In genomic region chr9:6433405-6433804, GRCh38 we compare ENCODE assay signal across 14 cellular contexts. TPM values are rescaled to one million over a fixed set of nuclear protein-coding genes. Genes with fewer than 3 reads are reported as not detected.
DNase-seq lines count a peak whose midpoint lies in the region; ATAC-seq, FAIRE-seq and TF ChIP-seq lines count a peak whose summit lies in the region.
"Had no signal": no experiment of that assay in that cellular context is flagged by ENCODE, and none has a peak within 500 bp of the region (broad histone marks: within the 10 kb centered on the region; RNA-seq: fewer than 3 reads in every experiment).

No MANE protein-coding gene starts in this region.

- no peak for TF ChIP-seq CTCF in omental fat pad (IDR thresholded peaks at IDR 0.05)
- no peak for TF ChIP-seq CTCF in lower leg skin (IDR thresholded peaks at IDR 0.05)

- no peak for TF ChIP-seq POLR2A in lower leg skin (IDR thresholded peaks at IDR 0.05)

- peak in 2 of 3 donors; percentile 46 to 60 for DNase-seq in CD4-positive, CD25-positive, alpha-beta regulatory T cell
- DNase-seq in GM19239 (ENCODE audit: insufficient read length, low spot score) (no peak), astrocyte of the hippocampus (ENCODE audit: low read depth, low spot score) (peak; percentile 29), memory B cell (ENCODE audit: low spot score in 2 of 2) (no peak), omental fat pad (ENCODE audit: low spot score) (no peak), lower leg skin (ENCODE audit: low spot score in 2 of 2) (no peak), hepatic stellate cell (ENCODE audit: low spot score) (no peak), NCI-H146 (lab: John Stamatoyannopoulos, UW) (no peak)
- DNase-seq: foreskin melanocyte; NCI-H1930; NK-92 treated with Interleukin-12 subunit alpha and Interleukin-12 subunit beta, amount 100 ng/mL, for 24 hours; stimulated activated CD4-positive, alpha-beta T cell treated with anti-CD3 and anti-CD28 coated beads, Interleukin-15, amount 100 ng/mL, for 24 hours had no signal

- peaks cover 21% of the 10 kb centered on the region for H3K36me3 ChIP-seq in CD4-positive, CD25-positive, alpha-beta regulatory T cell (ENCODE audit: control insufficient read depth, insufficient read depth, low read length)
- H3K36me3 ChIP-seq: cardiac muscle cell had no signal

- H3K27me3 ChIP-seq in CD4-positive, CD25-positive, alpha-beta regulatory T cell (ENCODE audit: control insufficient read depth, insufficient read depth, low read length) = no peaks in the 10 kb centered on the region
- H3K27me3 ChIP-seq: cardiac muscle cell had no signal

- WGBS in lower leg skin, 2 donors = 85 to 87% methylated on average over 2 of the region's 2 CpGs

- peaks cover 53 to 89% (median 66%) of the 10 kb centered on the region in 4 donors for H3K4me1 Mint-ChIP-seq in CD4-positive, CD25-positive, alpha-beta regulatory T cell
- H3K4me1 Mint-ChIP-seq in memory B cell = peaks cover 41% of the 10 kb centered on the region

- H3K9me3 ChIP-seq in CD4-positive, CD25-positive, alpha-beta regulatory T cell (ENCODE audit: control insufficient read depth in 2 of 2, low read length in 2 of 2) = no peaks in the 10 kb centered on the region

- intact Hi-C loops in lower leg skin (cut with DNase I; ENCODE audit: low total_unique reads) = no loop called here

- peaks cover 42% of the 10 kb centered on the region for H3K36me3 Mint-ChIP-seq in CD4-positive, CD25-positive, alpha-beta regulatory T cell
- peaks cover 16% of the 10 kb centered on the region for H3K36me3 Mint-ChIP-seq in memory B cell

- ATAC-seq in CD4-positive, CD25-positive, alpha-beta regulatory T cell (ENCODE audit: low read depth in 2 of 2) = peak; percentile 36 to 47
- ATAC-seq in memory B cell (ENCODE audit: low read depth) (peak; percentile 53), omental fat pad (ENCODE audit: low FRiP score) (no peak)
- ATAC-seq: HCT116 had no signal

- peak overlapping the region; percentile 66 for H3K27ac ChIP-seq in CD4-positive, CD25-positive, alpha-beta regulatory T cell (ENCODE audit: insufficient read depth, low read length, poor library complexity, severe bottlenecking)
- H3K27ac ChIP-seq: cardiac muscle cell had no signal

- peak overlapping the region; percentile 88 to 96 (median 89) for H3K27ac Mint-ChIP-seq in CD4-positive, CD25-positive, alpha-beta regulatory T cell
- H3K27ac Mint-ChIP-seq in memory B cell = peak overlapping the region; percentile 66

- peaks cover 72% of the 10 kb centered on the region for H3K4me1 ChIP-seq in CD4-positive, CD25-positive, alpha-beta regulatory T cell (ENCODE audit: control insufficient read depth, insufficient read depth, low read length, poor library complexity, severe bottlenecking)

- H3K4me3 ChIP-seq in CD4-positive, CD25-positive, alpha-beta regulatory T cell (ENCODE audit: low read depth, low read length) = peak overlapping the region; percentile 51
- H3K4me3 ChIP-seq in lower leg skin (ENCODE audit: low read depth, poor library complexity, severe bottlenecking) = no peak overlapping the region
- H3K4me3 ChIP-seq: cardiac muscle cell had no signal

- H3K4me3 Mint-ChIP-seq in CD4-positive, CD25-positive, alpha-beta regulatory T cell = peak overlapping the region; percentile 49 to 82 (median 74)
- H3K4me3 Mint-ChIP-seq in memory B cell = no peak overlapping the region

- no peaks in the 10 kb centered on the region for H3K27me3 Mint-ChIP-seq in CD4-positive, CD25-positive, alpha-beta regulatory T cell
- no peaks in the 10 kb centered on the region for H3K27me3 Mint-ChIP-seq in memory B cell

- peak; percentile 52 for FAIRE-seq in GM19239 (lab: Jason Lieb, UNC)

- peaks cover 0 to 2% (median 0%) of the 10 kb centered on the region in 7 donors for H3K9me3 Mint-ChIP-seq in CD4-positive, CD25-positive, alpha-beta regulatory T cell
- H3K9me3 Mint-ChIP-seq in memory B cell = no peaks in the 10 kb centered on the region

RNA-seq across cellular contexts. Expression of gene UHRF2, which starts 20.4 kb away (rescaled TPM):
- total RNA-seq in CD4-positive, CD25-positive, alpha-beta regulatory T cell = 222 TPM
- polyA plus RNA-seq in CD4-positive, CD25-positive, alpha-beta regulatory T cell = 10 to 100 TPM; 19.9 to 22.3 (median 20.6) TPM
- total RNA-seq in omental fat pad (10 to 100 TPM; 33.6 to 74.7 (median 47.4) TPM), lower leg skin (10 to 100 TPM; 35.5 to 53.7 (median 45.9) TPM)

Comparison
In these comparisons a context has a peak if more than half of its experiments do, and no peak if none do; other contexts are left out.
1. DNase-seq: peak in CD4-positive, CD25-positive, alpha-beta regulatory T cell (2 of 3) and astrocyte of the hippocampus (single experiment); none in GM19239 (single experiment), memory B cell (0 of 2), omental fat pad (single experiment), lower leg skin (0 of 2), hepatic stellate cell (single experiment) and NCI-H146 (single experiment).